In the genomic region with DNA sequence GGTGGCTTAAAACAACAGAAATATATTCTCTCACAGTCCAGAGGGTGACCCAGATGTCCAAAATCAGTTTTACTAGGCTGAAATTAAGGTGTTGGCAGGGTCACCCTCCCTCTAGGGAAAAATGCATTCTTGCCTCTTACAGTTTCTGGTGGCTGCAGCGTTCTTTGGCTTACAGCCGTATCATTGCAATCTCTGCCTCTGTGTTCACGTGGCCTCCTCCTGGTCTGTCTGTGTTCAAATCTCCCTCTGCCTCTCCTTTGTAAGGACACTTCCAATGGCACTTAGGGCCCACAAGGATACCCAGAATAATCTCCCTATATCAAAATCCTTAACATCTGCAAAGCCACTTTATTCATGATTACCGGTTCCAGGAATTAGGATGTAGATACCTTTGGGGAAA, we compare ENCODE assay signal across 3 cellular contexts.
TF ChIP-seq lines count a peak whose summit lies in the region.

No MANE protein-coding gene starts in this region.

TF ChIP-seq in GM23338, 12 proteins besides CTCF, POLR2A, EP300 and RAD21:
- no peak for TF ChIP-seq STAT1 (IDR thresholded peaks at IDR 0.05; ENCODE audit: unreplicated experiment)
- no peak for TF ChIP-seq POLR2AphosphoS5 (IDR thresholded peaks at IDR 0.05; ENCODE audit: low read depth)
- TF ChIP-seq JUNB (IDR thresholded peaks at IDR 0.05; ENCODE audit: unreplicated experiment): no peak

TF ChIP-seq in H1, 55 proteins besides CTCF, POLR2A, EP300 and RAD21:
- TF ChIP-seq SUZ12 (IDR thresholded peaks at IDR 0.05; ENCODE audit: low read length): no peak

TF ChIP-seq in GM12891, 5 proteins besides CTCF, POLR2A, EP300 and RAD21:
- TF ChIP-seq TAF1 (IDR thresholded peaks at IDR 0.05; ENCODE audit: low read depth, low read length) (no peak), SPI1 (IDR thresholded peaks at IDR 0.05; ENCODE audit: low read depth, low read length) (no peak), POLR2AphosphoS5 (IDR thresholded peaks at IDR 0.05; ENCODE audit: low read depth, low read length) (no peak), POU2F2 (IDR thresholded peaks at IDR 0.05; ENCODE audit: low read depth, low read length) (no peak), PAX5 (IDR thresholded peaks at IDR 0.05; ENCODE audit: insufficient read depth, low read length, severe bottlenecking) (no peak)
